ENCODE assay signal across 14 cellular contexts in genomic region chr1:36377776-36378175, GRCh38. TPM values are rescaled to one million over a fixed set of nuclear protein-coding genes. Genes with fewer than 3 reads are reported as not detected.
DNase-seq lines count a peak whose midpoint lies in the region; ATAC-seq and TF ChIP-seq lines count a peak whose summit lies in the region.
"Had no signal": no experiment of that assay in that cellular context is flagged by ENCODE, and none has a peak within 500 bp of the region (broad histone marks: within the 10 kb centered on the region; RNA-seq: fewer than 3 reads in every experiment).

No MANE protein-coding gene starts in this region.

- no peak overlapping the region for H2BK5ac ChIP-seq in mesenchymal stem cell (ENCODE audit: low read depth, low read length, poor library complexity, severe bottlenecking)

- POLR2A ChIA-PET in A673 (lab: Charles Lee; ENCODE audit: low non-redundant PET): interaction anchor here (0.5 to 0.6 kb wide), 2 partner anchors 28 to 52 kb away, joined by 3 to 4 read pairs; no protein-coding TSS in a partner anchor
- POLR2A ChIA-PET in activated CD4-positive, alpha-beta memory T cell treated with anti-CD3 and anti-CD28 coated beads for 36 hours (lab: Charles Lee): interaction anchor here (1.1 to 2.7 kb wide), 2 partner anchors 9 to 11 kb away, joined by 4 to 11 read pairs; no protein-coding TSS in a partner anchor

- H3K36me3 Mint-ChIP-seq in activated CD4-positive, alpha-beta memory T cell treated with anti-CD3 and anti-CD28 coated beads for 36 hours: peaks cover 7% of the 10 kb centered on the region

- intact Hi-C loops in A673 (cut with micrococcal nuclease; ENCODE audit: unreplicated experiment): no loop called here
- intact Hi-C loops in activated CD4-positive, alpha-beta memory T cell treated with anti-CD3 and anti-CD28 coated beads for 36 hours (cut with micrococcal nuclease): no loop called here

- peak overlapping the region; percentile 56 to 72 for H2BK12ac ChIP-seq in mesenchymal stem cell (ENCODE audit: low read length in 2 of 2)

- H3K27me3 Mint-ChIP-seq in activated CD4-positive, alpha-beta memory T cell treated with anti-CD3 and anti-CD28 coated beads for 36 hours: no peaks in the 10 kb centered on the region

- no peak overlapping the region for H2BK15ac ChIP-seq in mesenchymal stem cell (ENCODE audit: low read depth, poor library complexity, severe bottlenecking)

- 92% methylated on average over 1 of the region's 1 CpG for WGBS in mesenchymal stem cell

- no peaks in the 10 kb centered on the region for H3K36me3 ChIP-seq in A673 (ENCODE audit: insufficient read depth, low read length, poor library complexity, severe bottlenecking)
- peaks cover 16 to 20% of the 10 kb centered on the region in 2 experiments for H3K36me3 ChIP-seq in mesenchymal stem cell (ENCODE audit: control insufficient read depth in 1 of 2, insufficient read depth in 2 of 2, low read depth in 1 of 2, low read length in 2 of 2)

- peaks cover 50% of the 10 kb centered on the region for H3K4me1 ChIP-seq in A673 (ENCODE audit: insufficient read depth, low read length, poor library complexity, severe bottlenecking)
- H3K4me1 ChIP-seq in mesenchymal stem cell (ENCODE audit: control insufficient read depth, insufficient read depth, low read depth, low read length): peaks cover 29% of the 10 kb centered on the region

- no peak overlapping the region for H3K4me3 ChIP-seq in A673 (ENCODE audit: low read depth, low read length, poor library complexity, severe bottlenecking)
- no peak overlapping the region for H3K4me3 ChIP-seq in GM12865 (ENCODE audit: low read depth, low read length)
- no peak overlapping the region for H3K4me3 ChIP-seq in mesenchymal stem cell (ENCODE audit: insufficient read depth in 1 of 2, low read depth in 1 of 2, low read length in 2 of 2)
- H3K4me3 ChIP-seq: smooth muscle cell had no signal

- H3K9me3 Mint-ChIP-seq in activated CD4-positive, alpha-beta memory T cell treated with anti-CD3 and anti-CD28 coated beads for 36 hours: no peaks in the 10 kb centered on the region
- H3K9me3 Mint-ChIP-seq: nephron had no signal

- peak overlapping the region; percentile 84 for H3K27ac Mint-ChIP-seq in activated CD4-positive, alpha-beta memory T cell treated with anti-CD3 and anti-CD28 coated beads for 36 hours

- DNase-seq in A673 (ENCODE audit: low spot score) (no peak), GM12865 (ENCODE audit: low read depth) (peak; percentile 52), mesenchymal stem cell (no peak), COLO829 (ENCODE audit: low spot score) (no peak)
- DNase-seq in activated CD4-positive, alpha-beta memory T cell treated with anti-CD3 and anti-CD28 coated beads for 36 hours: no peak
- DNase-seq in stimulated activated naive CD4-positive, alpha-beta T cell treated with Interleukin-2 at 50 U/mL for 16 hours (lab: John Stamatoyannopoulos, UW): no peak
- DNase-seq in activated effector memory CD4-positive, alpha-beta T cell treated with Interleukin-2 at 50 U/mL for 16 hours: no peak
- DNase-seq: islet precursor cell, NCI-H1417, NCI-H524 treated with DMSO at 0.1 percent for 48 hours, SHP77 had no signal

- CTCF ChIA-PET in A673 (lab: Charles Lee): no interaction called here
- CTCF ChIA-PET in activated CD4-positive, alpha-beta memory T cell treated with anti-CD3 and anti-CD28 coated beads for 36 hours (lab: Charles Lee): interaction anchor here (0.8 to 2.3 kb wide), 2 partner anchors 9 to 10 kb away, joined by 3 to 11 read pairs; no protein-coding TSS in a partner anchor

- no peak overlapping the region for H3K4me3 Mint-ChIP-seq in activated CD4-positive, alpha-beta memory T cell treated with anti-CD3 and anti-CD28 coated beads for 36 hours
- H3K4me3 Mint-ChIP-seq: nephron had no signal

- H3K4me1 Mint-ChIP-seq in activated CD4-positive, alpha-beta memory T cell treated with anti-CD3 and anti-CD28 coated beads for 36 hours (ENCODE audit: low read depth): peaks cover 81% of the 10 kb centered on the region

- peaks cover 4% of the 10 kb centered on the region for H3K79me1 ChIP-seq in mesenchymal stem cell (replicated peaks; ENCODE audit: low read length, poor library complexity, severe bottlenecking)

- no peak overlapping the region for H2BK120ac ChIP-seq in mesenchymal stem cell (ENCODE audit: low read depth, low read length)

- H3K9me3 ChIP-seq in A673 (ENCODE audit: low read depth, low read length, poor library complexity, severe bottlenecking) (no peaks in the 10 kb centered on the region), mesenchymal stem cell (ENCODE audit: control insufficient read depth, low read length) (no peaks in the 10 kb centered on the region)

- peak overlapping the region in 1 of 2 experiments; percentile 41 for H3K14ac ChIP-seq in mesenchymal stem cell (ENCODE audit: low read length in 2 of 2)

- peak overlapping the region in 1 of 2 experiments; percentile 59 for H3K18ac ChIP-seq in mesenchymal stem cell (ENCODE audit: low read depth in 1 of 2, low read length in 2 of 2)

- H3K4ac ChIP-seq in mesenchymal stem cell (ENCODE audit: low read depth in 1 of 2, low read length in 2 of 2): peak overlapping the region in 1 of 2 experiments; percentile 57

- H4K91ac ChIP-seq in mesenchymal stem cell (ENCODE audit: low read length): peak overlapping the region; percentile 15

- ATAC-seq in HG03520 (IDR thresholded peaks at IDR 0.05; ENCODE audit: unreplicated experiment): no peak

- no TSS peak for BruUV-seq in A673 (replicated peaks; lab: Mats Ljungman, UMichigan)

- TF ChIP-seq CTCF in A673 (conservative IDR thresholded peaks at IDR 0.05; ENCODE audit: low read depth, low read length) (no peak), GM12865 (IDR thresholded peaks at IDR 0.05; ENCODE audit: insufficient read depth, low read depth, low read length, missing control alignments) (no peak)

- H4K8ac ChIP-seq in mesenchymal stem cell (ENCODE audit: low read length): peak overlapping the region; percentile 35

- peak overlapping the region; percentile 67 for H3K27ac ChIP-seq in A673 (ENCODE audit: low read depth, low read length, poor library complexity, severe bottlenecking)
- no peak overlapping the region for H3K27ac ChIP-seq in mesenchymal stem cell (ENCODE audit: low read length, poor library complexity, severe bottlenecking)

- H2AFZ ChIP-seq in mesenchymal stem cell (ENCODE audit: low read depth, low read length): no peak overlapping the region

- H2AK5ac ChIP-seq in mesenchymal stem cell (ENCODE audit: low read length, severe bottlenecking): peak overlapping the region; percentile 43

- H3K9ac ChIP-seq in mesenchymal stem cell (ENCODE audit: low read length): no peak overlapping the region

- H3K4me2 ChIP-seq in mesenchymal stem cell (ENCODE audit: low read length, poor library complexity, severe bottlenecking): no peak overlapping the region
- H3K4me2 ChIP-seq: smooth muscle cell had no signal

- H3K27me3 ChIP-seq in A673 (replicated peaks; ENCODE audit: insufficient read depth, low read depth, low read length, poor library complexity) (no peaks in the 10 kb centered on the region), mesenchymal stem cell (ENCODE audit: control insufficient read depth in 1 of 2, insufficient read depth in 1 of 2, low read length in 2 of 2) (no peaks in the 10 kb centered on the region)

- H3K23ac ChIP-seq in mesenchymal stem cell (ENCODE audit: low read length in 2 of 2): peak overlapping the region in 1 of 2 experiments; percentile 37

RNA-seq across cellular contexts. Expression of gene STK40, which starts 7.9 kb away (rescaled TPM):
- 93.2 and 109 TPM in 2 replicates for total RNA-seq in A673 (2021)
- 10 to 100 TPM; 57.3 to 57.4 TPM for total RNA-seq in activated CD4-positive, alpha-beta memory T cell treated with anti-CD3 and anti-CD28 coated beads for 36 hours
- 55.6 TPM for polyA plus RNA-seq in mesenchymal stem cell (2013, experiment 1 of 2)
- polyA plus RNA-seq in mesenchymal stem cell (2013, experiment 2 of 2): 54.5 TPM

RNA-seq across cellular contexts. Expression of gene LSM10, which starts 19.9 kb away (rescaled TPM):
- 60.7 and 68.0 TPM in 2 replicates for total RNA-seq in A673 (2021)
- total RNA-seq in activated CD4-positive, alpha-beta memory T cell treated with anti-CD3 and anti-CD28 coated beads for 36 hours: 10 to 100 TPM; 46.0 to 47.0 TPM
- 62.4 TPM for polyA plus RNA-seq in mesenchymal stem cell (2013, experiment 1 of 2)
- polyA plus RNA-seq in mesenchymal stem cell (2013, experiment 2 of 2): 61.1 TPM

RNA-seq across cellular contexts. Expression of gene EVA1B, which starts 54.3 kb away (rescaled TPM):
- total RNA-seq in A673 (2021): 6.2 and 8.4 TPM in 2 replicates
- 10 to 100 TPM; 11.6 to 12.8 TPM for total RNA-seq in activated CD4-positive, alpha-beta memory T cell treated with anti-CD3 and anti-CD28 coated beads for 36 hours
- 129 TPM for polyA plus RNA-seq in mesenchymal stem cell (2013, experiment 1 of 2)
- 133 TPM for polyA plus RNA-seq in mesenchymal stem cell (2013, experiment 2 of 2)
